Comparison of ENCODE assay signal across 20 cellular contexts in the genomic region with DNA sequence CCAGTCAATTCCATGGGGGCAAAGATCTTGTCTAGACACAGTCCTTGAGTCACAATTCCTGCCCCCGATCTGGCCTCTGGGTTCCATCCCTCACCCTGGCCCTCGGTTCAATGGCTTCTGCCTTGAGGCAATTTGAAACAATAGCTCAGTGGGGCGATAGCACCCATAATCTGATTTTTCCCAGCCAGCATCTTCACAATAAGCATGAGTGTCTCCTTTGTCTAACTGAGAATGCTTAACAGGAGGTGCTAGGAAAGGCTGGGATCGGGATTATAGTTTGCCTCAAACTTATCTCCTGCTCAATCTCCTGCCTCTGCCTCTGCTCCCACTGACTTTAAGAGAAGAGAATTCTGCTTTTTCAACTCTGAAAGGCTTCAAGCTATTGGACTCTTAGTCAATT.
A peak's percentile ranks its signal among the peaks of the same experiment; 100 is the strongest.
DNase-seq lines count a peak whose midpoint lies in the region; ATAC-seq and TF ChIP-seq lines count a peak whose summit lies in the region.
"Had no signal": no experiment of that assay in that cellular context is flagged by ENCODE, and none has a peak within 500 bp of the region (broad histone marks: within the 10 kb centered on the region; RNA-seq: fewer than 3 reads in every experiment).

No MANE protein-coding gene starts in this region.

- H3K36me3 ChIP-seq in SK-N-SH (replicated peaks in 1 of 2; ENCODE audit: control insufficient read depth in 1 of 2, insufficient read depth in 2 of 2, low read length in 1 of 2), result no peaks in the 10 kb centered on the region
- H3K36me3 ChIP-seq: BLaER1 had no signal

- no peak for ATAC-seq in SK-N-SH treated with all-trans-retinoic acid at 6 μM for 48 hours
- ATAC-seq in HG03520 (IDR thresholded peaks at IDR 0.05; ENCODE audit: unreplicated experiment), result no peak
- ATAC-seq in HG03139 (IDR thresholded peaks at IDR 0.05; ENCODE audit: unreplicated experiment), result no peak
- ATAC-seq: A549, GM12878, HepG2 had no signal

- H3K27ac ChIP-seq in SK-N-SH (ENCODE audit: low read depth in 2 of 2, low read length in 1 of 2), result no peak overlapping the region
- H3K27ac ChIP-seq: 22Rv1, A549, BLaER1, GM23248 had no signal

- POLR2A ChIA-PET in SK-N-SH (lab: Yijun Ruan, JAX), result no interaction called here

- TF ChIP-seq CTCF in SK-N-SH (IDR thresholded peaks at IDR 0.05), result no peak
- no peak for TF ChIP-seq CTCF in osteocyte (IDR thresholded peaks at IDR 0.05)

- H3K79me2 ChIP-seq in SK-N-SH (ENCODE audit: insufficient read depth), result no peaks in the 10 kb centered on the region

- no peak overlapping the region for H2AFZ ChIP-seq in SK-N-SH (ENCODE audit: low read depth)
- H2AFZ ChIP-seq: GM23248 had no signal

- no peaks in the 10 kb centered on the region for H3K9me3 ChIP-seq in SK-N-SH
- H3K9me3 ChIP-seq: A549, BLaER1 had no signal

- TF ChIP-seq RAD21 in SK-N-SH (IDR thresholded peaks at IDR 0.05; ENCODE audit: low read length), result no peak

- H3K9me3 Mint-ChIP-seq in osteocyte (ENCODE audit: unreplicated experiment), result no peaks in the 10 kb centered on the region

- H3K36me3 Mint-ChIP-seq in osteocyte (ENCODE audit: unreplicated experiment), result no peaks in the 10 kb centered on the region
- H3K36me3 Mint-ChIP-seq: CD14-positive monocyte; CD4-positive, alpha-beta memory T cell had no signal

- H3F3A ChIP-seq in SK-N-SH (replicated peaks; ENCODE audit: insufficient read depth), result no peaks in the 10 kb centered on the region

- CTCF ChIA-PET in SK-N-SH (lab: Yijun Ruan, JAX), result interaction anchor here (1.8 kb wide), 1 partner anchor 27 kb away, joined by 4 read pairs; no protein-coding TSS in a partner anchor

- no peaks in the 10 kb centered on the region for H3K9me2 ChIP-seq in SK-N-SH

- no peak for TF ChIP-seq EP300 in SK-N-SH (IDR thresholded peaks at IDR 0.05; ENCODE audit: borderline replicate concordance in 1 of 2, low read depth in 1 of 2, low read length in 1 of 2)

- no peak overlapping the region for H3K4me3 Mint-ChIP-seq in osteocyte (ENCODE audit: unreplicated experiment)
- H3K4me3 Mint-ChIP-seq: CD14-positive monocyte; CD4-positive, alpha-beta memory T cell; IgD-negative memory B cell had no signal

- H3K4me2 ChIP-seq in SK-N-SH, result no peak overlapping the region
- H3K4me2 ChIP-seq: A549, BLaER1 had no signal

- peaks cover 0 to 2% of the 10 kb centered on the region in 2 experiments; a peak in 1 of 4 replicates for H3K4me1 ChIP-seq in SK-N-SH (ENCODE audit: control insufficient read depth in 1 of 2, insufficient read depth in 2 of 2, low read depth in 1 of 2, low read length in 1 of 2)
- H3K4me1 ChIP-seq: A549 had no signal

- no peak overlapping the region for H3K4me3 ChIP-seq in SK-N-SH (ENCODE audit: low read depth in 2 of 2, low read length in 1 of 2)
- H3K4me3 ChIP-seq: A549, BLaER1, GM12878, GM23248 had no signal

- no peaks in the 10 kb centered on the region for H3K4me1 Mint-ChIP-seq in osteocyte (ENCODE audit: unreplicated experiment)
- H3K4me1 Mint-ChIP-seq: CD14-positive monocyte; CD4-positive, alpha-beta memory T cell; IgD-negative memory B cell had no signal

- H4K20me1 ChIP-seq in SK-N-SH (ENCODE audit: insufficient read depth), result no peaks in the 10 kb centered on the region
- H4K20me1 ChIP-seq: BLaER1 had no signal

- H3K27ac Mint-ChIP-seq in osteocyte (ENCODE audit: unreplicated experiment), result no peak overlapping the region
- H3K27ac Mint-ChIP-seq: CD14-positive monocyte; CD4-positive, alpha-beta memory T cell; IgD-negative memory B cell had no signal

- DNase-seq in SK-N-SH, result peak; percentile 11
- peak; percentile 57 for DNase-seq in NCI-H146 treated with DMSO at 0.1 percent for 48 hours (lab: John Stamatoyannopoulos, UW; ENCODE audit: unreplicated experiment)
- peak; percentile 64 for DNase-seq in islet precursor cell
- DNase-seq in osteocyte (ENCODE audit: extremely low spot score, unreplicated experiment), result no peak
- DNase-seq: AML-193; CD4-positive, alpha-beta memory T cell; DMS153; DMS79 treated with DMSO at 0.1 percent for 48 hours; GM23248; HCEC 1CT had no signal

- H3K27me3 ChIP-seq in SK-N-SH (ENCODE audit: insufficient read depth), result no peaks in the 10 kb centered on the region
- H3K27me3 ChIP-seq: BLaER1 had no signal

- no peaks in the 10 kb centered on the region for H3K27me3 Mint-ChIP-seq in osteocyte (ENCODE audit: unreplicated experiment)
- H3K27me3 Mint-ChIP-seq: CD4-positive, alpha-beta memory T cell; IgD-negative memory B cell had no signal

- no peak overlapping the region for H3K9ac ChIP-seq in SK-N-SH
- H3K9ac ChIP-seq: BLaER1, GM23248 had no signal

- 6% methylated on average over 4 of the region's 4 CpGs for WGBS in SK-N-SH (ENCODE audit: low lambda C conversion rate)

TF ChIP-seq in SK-N-SH, 30 proteins besides CTCF, POLR2A, EP300 and RAD21:
- TF ChIP-seq, protein P1, sequence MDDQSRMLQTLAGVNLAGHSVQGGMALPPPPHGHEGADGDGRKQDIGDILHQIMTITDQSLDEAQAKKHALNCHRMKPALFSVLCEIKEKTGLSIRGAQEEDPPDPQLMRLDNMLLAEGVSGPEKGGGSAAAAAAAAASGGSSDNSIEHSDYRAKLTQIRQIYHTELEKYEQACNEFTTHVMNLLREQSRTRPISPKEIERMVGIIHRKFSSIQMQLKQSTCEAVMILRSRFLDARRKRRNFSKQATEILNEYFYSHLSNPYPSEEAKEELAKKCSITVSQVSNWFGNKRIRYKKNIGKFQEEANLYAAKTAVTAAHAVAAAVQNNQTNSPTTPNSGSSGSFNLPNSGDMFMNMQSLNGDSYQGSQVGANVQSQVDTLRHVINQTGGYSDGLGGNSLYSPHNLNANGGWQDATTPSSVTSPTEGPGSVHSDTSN (IDR thresholded peaks at IDR 0.05), result no peak
TF ChIP-seq in SK-N-SH: peak in this region for 0.

TF ChIP-seq in SK-N-SH treated with all-trans-retinoic acid at 6 μM for 48 hours, 23 proteins besides CTCF, POLR2A, EP300 and RAD21:
- TF ChIP-seq BACH2 (CRISPR knock-in tag; IDR thresholded peaks at IDR 0.05; ENCODE audit: borderline replicate concordance) (no peak), PPARA (CRISPR knock-in tag; IDR thresholded peaks at IDR 0.05; ENCODE audit: borderline replicate concordance) (no peak), ZFP30 (CRISPR knock-in tag; IDR thresholded peaks at IDR 0.05) (no peak), ISL1 (CRISPR knock-in tag; IDR thresholded peaks at IDR 0.05) (no peak)
